23 cellular contexts compared by ENCODE assay signal in genomic region chr6:158570681-158570962, GRCh38. TPM values are rescaled to one million over a fixed set of nuclear protein-coding genes. Genes with fewer than 3 reads are reported as not detected.
DNase-seq lines count a peak whose midpoint lies in the region; ATAC-seq and TF ChIP-seq lines count a peak whose summit lies in the region.
"Had no signal": no experiment of that assay in that cellular context is flagged by ENCODE, and none has a peak within 500 bp of the region (broad histone marks: within the 10 kb centered on the region; RNA-seq: fewer than 3 reads in every experiment).

No MANE protein-coding gene starts in this region.

- DNase-seq in NCI-H748 (lab: John Stamatoyannopoulos, UW; ENCODE audit: unreplicated experiment) (peak; percentile 59), NCI-H748 treated with DMSO at 0.1 percent for 48 hours (lab: John Stamatoyannopoulos, UW) (no peak), CD14-positive monocyte (ENCODE audit: low spot score) (no peak), NCI-H345 treated with DMSO at 0.1 percent for 48 hours (lab: John Stamatoyannopoulos, UW; ENCODE audit: unreplicated experiment) (peak; percentile 72), osteocyte (ENCODE audit: extremely low spot score, unreplicated experiment) (no peak), AML-193 (lab: John Stamatoyannopoulos, UW) (no peak)
- DNase-seq in naive thymus-derived CD8-positive, alpha-beta T cell: no peak
- DNase-seq: activated CD4-positive, alpha-beta T cell treated with anti-CD3 and anti-CD28 coated beads, Interleukin-2, amount 50 U/mL, for 4 hours; activated CD4-positive, CD25-positive, alpha-beta regulatory T cell; activated naive CD4-positive, alpha-beta T cell treated with Interleukin-2 at 50 U/mL for 16 hours; BE2C; Caco-2; DMS53; heart left ventricle; KBM-7; left ventricle myocardium superior; mesendoderm; MM.1S; NCI-H1694; stimulated activated CD8-positive, alpha-beta memory T cell treated with anti-CD3 and anti-CD28 coated beads, Interleukin-4, amount 100 ng/mL, for 48 hours; stimulated activated naive CD8-positive, alpha-beta T cell treated with anti-CD3 and anti-CD28 coated beads, Interleukin-15, amount 100 ng/mL, for 72 hours had no signal

- H3K27me3 Mint-ChIP-seq in CD14-positive monocyte (ENCODE audit: low read depth in 3 of 3) (peaks cover 1 to 4% (median 3%) of the 10 kb centered on the region in 3 donors), osteocyte (ENCODE audit: unreplicated experiment) (no peaks in the 10 kb centered on the region)
- no peaks in the 10 kb centered on the region for H3K27me3 Mint-ChIP-seq in naive thymus-derived CD8-positive, alpha-beta T cell
- H3K27me3 Mint-ChIP-seq: stimulated activated naive CD8-positive, alpha-beta T cell treated with anti-CD3 and anti-CD28 coated beads, Interleukin-15, amount 100 ng/mL, for 72 hours had no signal

- H3K4me3 Mint-ChIP-seq in CD14-positive monocyte (no peak overlapping the region), osteocyte (ENCODE audit: unreplicated experiment) (no peak overlapping the region)
- peak overlapping the region in 4 of 10 donors; percentile 18 to 76 (median 32) for H3K4me3 Mint-ChIP-seq in naive thymus-derived CD8-positive, alpha-beta T cell
- H3K4me3 Mint-ChIP-seq: activated T-helper 1 cell treated with anti-CD3 and anti-CD28 coated beads, Interleukin-12 subunit alpha, Interleukin-12 subunit beta, Interleukin-2, Interleukin-4 antibody, amounts not matched to agents 30 ng/mL and 10 ng/mL and 1 ng/mL, durations not matched to agents 14 hours and 24 hours and 36 hours; stimulated activated naive CD8-positive, alpha-beta T cell treated with anti-CD3 and anti-CD28 coated beads, Interleukin-15, amount 100 ng/mL, for 72 hours had no signal

- peaks cover 68% of the 10 kb centered on the region for H3K4me1 Mint-ChIP-seq in CD14-positive monocyte
- peaks cover 50 to 85% (median 80%) of the 10 kb centered on the region in 4 donors for H3K4me1 Mint-ChIP-seq in naive thymus-derived CD8-positive, alpha-beta T cell
- peaks cover 21% of the 10 kb centered on the region for H3K4me1 Mint-ChIP-seq in osteocyte (ENCODE audit: unreplicated experiment)

- H3K9me3 Mint-ChIP-seq in CD14-positive monocyte (no peaks in the 10 kb centered on the region), osteocyte (ENCODE audit: unreplicated experiment) (no peaks in the 10 kb centered on the region)
- H3K9me3 Mint-ChIP-seq in naive thymus-derived CD8-positive, alpha-beta T cell: no peaks in the 10 kb centered on the region
- H3K9me3 Mint-ChIP-seq: activated T-helper 1 cell treated with anti-CD3 and anti-CD28 coated beads, Interleukin-12 subunit alpha, Interleukin-12 subunit beta, Interleukin-2, Interleukin-4 antibody, amounts not matched to agents 30 ng/mL and 10 ng/mL and 1 ng/mL, durations not matched to agents 14 hours and 24 hours and 36 hours; stimulated activated naive CD8-positive, alpha-beta T cell treated with anti-CD3 and anti-CD28 coated beads, Interleukin-15, amount 100 ng/mL, for 72 hours had no signal

- no peak for ATAC-seq in naive thymus-derived CD8-positive, alpha-beta T cell
- ATAC-seq: sciatic nerve; stimulated activated naive CD8-positive, alpha-beta T cell treated with anti-CD3 and anti-CD28 coated beads, Interleukin-15, amount 100 ng/mL, for 72 hours had no signal

- H3K27ac Mint-ChIP-seq in CD14-positive monocyte: peak overlapping the region in 4 of 7 donors; percentile 22 to 58 (median 52)
- peak overlapping the region in 7 of 10 donors; percentile 33 to 99 (median 60) for H3K27ac Mint-ChIP-seq in naive thymus-derived CD8-positive, alpha-beta T cell
- H3K27ac Mint-ChIP-seq in osteocyte (ENCODE audit: unreplicated experiment): no peak overlapping the region
- H3K27ac Mint-ChIP-seq: activated T-helper 1 cell treated with anti-CD3 and anti-CD28 coated beads, Interleukin-12 subunit alpha, Interleukin-12 subunit beta, Interleukin-2, Interleukin-4 antibody, amounts not matched to agents 30 ng/mL and 10 ng/mL and 1 ng/mL, durations not matched to agents 14 hours and 24 hours and 36 hours; stimulated activated naive CD8-positive, alpha-beta T cell treated with anti-CD3 and anti-CD28 coated beads, Interleukin-15, amount 100 ng/mL, for 72 hours had no signal

- POLR2A ChIA-PET in naive thymus-derived CD8-positive, alpha-beta T cell (lab: Charles Lee): no interaction called here

- intact Hi-C loops in CD14-positive monocyte (cut with micrococcal nuclease): no loop called here

- TF ChIP-seq CTCF in CD14-positive monocyte (IDR thresholded peaks at IDR 0.05) (no peak), osteocyte (IDR thresholded peaks at IDR 0.05) (no peak)

- H3K36me3 Mint-ChIP-seq in CD14-positive monocyte: peaks cover 27 to 32% of the 10 kb centered on the region in 2 donors
- peaks cover 0 to 20% (median 2%) of the 10 kb centered on the region in 3 donors for H3K36me3 Mint-ChIP-seq in naive thymus-derived CD8-positive, alpha-beta T cell
- peaks cover 9% of the 10 kb centered on the region for H3K36me3 Mint-ChIP-seq in osteocyte (ENCODE audit: unreplicated experiment)

RNA-seq across cellular contexts. Expression of gene TMEM181, which starts 10.7 kb away (rescaled TPM):
- 1 to 10 TPM; 2.4 to 2.6 TPM for polyA plus RNA-seq in CD14-positive monocyte
- total RNA-seq in naive thymus-derived CD8-positive, alpha-beta T cell: 10 to 100 TPM; 16.6 to 16.9 TPM
- polyA plus RNA-seq in naive thymus-derived CD8-positive, alpha-beta T cell: 1 to 10 TPM; 3.9 to 4.6 (median 4.2) TPM
- total RNA-seq in osteocyte: 33.2 and 33.5 TPM in 2 replicates

Comparison
In these comparisons a context has a peak if more than half of its experiments do, and no peak if none do; other contexts are left out.
1. DNase-seq: peak in NCI-H748 (single experiment) and NCI-H345 treated with DMSO at 0.1 percent for 48 hours (single experiment); none in NCI-H748 treated with DMSO at 0.1 percent for 48 hours (single experiment), CD14-positive monocyte (single experiment), naive thymus-derived CD8-positive, alpha-beta T cell (0 of 10), osteocyte (single experiment) and AML-193 (0 of 2).